9 cellular contexts compared by ENCODE assay signal in the genomic region with DNA sequence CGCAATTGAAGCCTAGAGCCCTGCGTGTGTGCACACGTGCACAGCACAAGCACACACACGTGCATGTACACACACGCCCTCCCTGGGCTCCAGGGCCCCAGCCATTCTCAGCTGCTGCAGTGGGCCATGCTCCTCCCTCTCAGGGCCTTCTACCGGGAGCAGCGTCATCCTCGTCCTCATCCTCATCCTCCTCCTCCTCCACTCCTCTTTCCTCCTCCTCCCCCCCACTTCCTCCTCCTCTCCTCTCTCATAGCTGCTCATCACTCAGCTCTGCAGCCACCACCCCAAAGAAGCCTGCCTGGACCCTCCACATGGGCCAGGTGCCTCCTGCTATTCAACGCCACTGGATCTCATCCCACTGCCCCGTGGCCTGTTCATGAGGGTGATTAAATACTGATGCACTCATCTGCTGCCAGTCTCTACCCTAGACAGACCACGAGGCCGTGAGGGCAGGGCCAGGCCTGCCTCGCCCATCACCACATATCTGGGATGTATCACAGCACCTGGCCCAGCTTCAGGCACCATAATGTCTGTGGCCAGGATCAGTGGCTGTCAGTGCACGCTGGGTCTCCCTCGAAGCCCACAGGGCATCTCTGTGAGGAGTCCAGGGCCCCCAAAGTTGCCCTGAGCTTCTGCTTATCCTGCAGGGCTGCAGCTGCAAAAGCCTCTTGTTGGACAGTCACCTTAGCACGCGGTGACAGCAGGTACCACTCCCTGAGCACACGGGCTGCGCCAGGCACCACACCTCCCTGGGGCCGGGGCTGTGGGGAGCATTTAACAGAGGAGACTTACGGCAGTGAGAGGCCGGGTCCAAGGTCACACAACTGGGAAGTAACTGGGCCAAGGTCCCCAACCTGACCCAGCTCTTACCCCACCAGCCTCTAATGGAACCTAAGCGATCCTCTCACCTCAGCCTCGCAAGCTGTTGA. TPM values are rescaled to one million over a fixed set of nuclear protein-coding genes. Genes with fewer than 3 reads are reported as not detected.
DNase-seq lines count a peak whose midpoint lies in the region; ATAC-seq and TF ChIP-seq lines count a peak whose summit lies in the region.
"Had no signal": no experiment of that assay in that cellular context is flagged by ENCODE, and none has a peak within 500 bp of the region (broad histone marks: within the 10 kb centered on the region; RNA-seq: fewer than 3 reads in every experiment).

No MANE protein-coding gene starts in this region.

- POLR2A ChIA-PET in OCI-LY7 (lab: Charles Lee) = interaction anchor here (1.5 to 1.9 kb wide), 2 partner anchors 10 to 11 kb away, joined by 6 to 11 read pairs; no protein-coding TSS in a partner anchor

- H3K27ac ChIP-seq in OCI-LY7 (ENCODE audit: low read depth, low read length, poor library complexity, severe bottlenecking) (peak overlapping the region; percentile 98), caudate nucleus (ENCODE audit: low read depth, low read length) (peak overlapping the region; percentile 68), coronary artery (no peak overlapping the region), GM23248 (no peak overlapping the region)

- in situ Hi-C loops in GM23248 (cut with MboI) = no loop called here

- BruUV-seq in OCI-LY7 (replicated peaks; lab: Mats Ljungman, UMichigan) = no TSS peak

- H3K4me3 Mint-ChIP-seq in naive B cell = peak overlapping the region in 7 of 8 donors; percentile 32 to 92 (median 43)

- H3K27me3 ChIP-seq in GM23248 (replicated peaks; ENCODE audit: insufficient read depth) = no peaks in the 10 kb centered on the region

- TF ChIP-seq CTCF in OCI-LY7 (conservative IDR thresholded peaks at IDR 0.05; ENCODE audit: low read length) = no peak
- no peak for TF ChIP-seq CTCF in coronary artery (IDR thresholded peaks at IDR 0.05)

- H3K9me3 ChIP-seq in OCI-LY7 (ENCODE audit: low read length) = no peaks in the 10 kb centered on the region
- no peaks in the 10 kb centered on the region for H3K9me3 ChIP-seq in GM23248 (ENCODE audit: low read depth)

- intact Hi-C loops in OCI-LY7 (cut with micrococcal nuclease; ENCODE audit: unreplicated experiment) = no loop called here

- H3K9me3 Mint-ChIP-seq in naive B cell = no peaks in the 10 kb centered on the region

- H3K9me2 ChIP-seq in OCI-LY7 (ENCODE audit: insufficient read depth, low read length) (no peaks in the 10 kb centered on the region), GM23248 (ENCODE audit: insufficient read depth) (no peaks in the 10 kb centered on the region)

- WGBS in GM23248 (ENCODE audit: low coverage in 1 of 2, low lambda C conversion rate in 2 of 2, missing lambda C conversion rate in 2 of 2), 2 experiments = 83 to 84% methylated on average over 24 of the region's 24 CpGs

- H3K36me3 ChIP-seq in OCI-LY7 (ENCODE audit: insufficient read depth, low read length) = peaks cover 44% of the 10 kb centered on the region
- no peaks in the 10 kb centered on the region for H3K36me3 ChIP-seq in GM23248 (ENCODE audit: low read depth)

- peaks cover 95% of the 10 kb centered on the region for H3K79me2 ChIP-seq in OCI-LY7 (ENCODE audit: insufficient read depth, low read depth, low read length)
- H3K79me2 ChIP-seq in GM23248 (ENCODE audit: insufficient read depth) = no peaks in the 10 kb centered on the region

- DNase-seq in AG08395 (ENCODE audit: low spot score) = peak; percentile 35
- no peak for DNase-seq in OCI-LY7 (ENCODE audit: low spot score)
- DNase-seq in caudate nucleus (lab: John Stamatoyannopoulos, UW) = peak in 12 of 61 donors; percentile 25 to 81 (median 40)
- no peak for DNase-seq in naive B cell
- no peak for DNase-seq in coronary artery (ENCODE audit: low spot score)
- no peak for DNase-seq in GM23248
- DNase-seq: C1 segment of cervical spinal cord had no signal

- ATAC-seq in naive B cell (ENCODE audit: low read depth in 2 of 2) = no peak
- ATAC-seq in HG02870 (IDR thresholded peaks at IDR 0.05; ENCODE audit: unreplicated experiment) = no peak
- ATAC-seq in HG02981 (IDR thresholded peaks at IDR 0.05; ENCODE audit: unreplicated experiment) = no peak

- H3K4me1 Mint-ChIP-seq in naive B cell = peaks cover 45 to 94% (median 64%) of the 10 kb centered on the region in 3 donors

- no peaks in the 10 kb centered on the region for H4K20me1 ChIP-seq in OCI-LY7 (ENCODE audit: insufficient read depth, low read length)
- no peaks in the 10 kb centered on the region for H4K20me1 ChIP-seq in GM23248 (ENCODE audit: insufficient read depth)

- H3K36me3 Mint-ChIP-seq in naive B cell = peaks cover 0 to 7% of the 10 kb centered on the region in 2 donors

- no peak overlapping the region for H3K9ac ChIP-seq in GM23248

- H3K27ac Mint-ChIP-seq in naive B cell = peak overlapping the region; percentile 47 to 95 (median 70)

- no peak overlapping the region for H2AFZ ChIP-seq in OCI-LY7 (ENCODE audit: low read length)
- no peak overlapping the region for H2AFZ ChIP-seq in GM23248

- H3K4me2 ChIP-seq in OCI-LY7 (ENCODE audit: low read length) (peak overlapping the region; percentile 35), GM23248 (ENCODE audit: unreplicated experiment) (no peak overlapping the region)

- CTCF ChIA-PET in OCI-LY7 (lab: Charles Lee; ENCODE audit: unreplicated experiment) = interaction anchor here (0.9 kb wide), 1 partner anchor 9 kb away, joined by 3 read pairs; no protein-coding TSS in a partner anchor

- H3K4me1 ChIP-seq in OCI-LY7 (ENCODE audit: insufficient read depth, low read length, poor library complexity, severe bottlenecking) (peaks cover 100% of the 10 kb centered on the region), GM23248 (ENCODE audit: insufficient read depth) (no peaks in the 10 kb centered on the region)

- H3K27me3 Mint-ChIP-seq in naive B cell = no peaks in the 10 kb centered on the region

- H3K4me3 ChIP-seq in OCI-LY7 (ENCODE audit: low read depth, low read length, poor library complexity, severe bottlenecking) = no peak overlapping the region
- no peak overlapping the region for H3K4me3 ChIP-seq in coronary artery
- H3K4me3 ChIP-seq in GM23248 = no peak overlapping the region

- no peaks in the 10 kb centered on the region for H3F3A ChIP-seq in GM23248 (ENCODE audit: insufficient read depth)

RNA-seq across cellular contexts. Expression of a gene that starts 9.7 kb away (rescaled TPM):
- 17.8 and 25.0 TPM in 2 replicates for total RNA-seq in OCI-LY7 (2014; rRNA removed; shearing (Covaris generic))
- total RNA-seq in OCI-LY7 (2022) = 35.0 and 38.4 TPM in 2 replicates
- 10 to 100 TPM in 4 of 6 donors, 1 to 10 TPM in 2; 5.2 to 18.3 (median 11.6) TPM for polyA plus RNA-seq in naive B cell (ENCODE audit: low read depth in 6 of 6)
- total RNA-seq in GM23248 (2014; rRNA removed; shearing (Covaris generic)) = 0.38 and 1.1 TPM in 2 replicates
- 0.23 and 0.29 TPM in 2 replicates for polyA plus RNA-seq in GM23248 (2016; fragmentation: Nextera tagmentation; extraction: Ambion mirVana)

RNA-seq across cellular contexts. Expression of a gene that starts 23.0 kb away (rescaled TPM):
- total RNA-seq in OCI-LY7 (2014; rRNA removed; shearing (Covaris generic)) = 0.16 and 0.46 TPM in 2 replicates
- 0.11 and 0.28 TPM in 2 replicates for total RNA-seq in OCI-LY7 (2022)
- polyA plus RNA-seq in naive B cell (ENCODE audit: low read depth in 6 of 6) (1 to 10 TPM in 3 of 6 donors, under 1 TPM in 2, not detected in 1; 0.78 to 2.0 (median 1.2) TPM), GM23248 (2016; fragmentation: Nextera tagmentation; extraction: Ambion mirVana) (0.65 and 0.67 TPM in 2 replicates)
- total RNA-seq in GM23248 (2014; rRNA removed; shearing (Covaris generic)) = 0.13 and 0.32 TPM in 2 replicates

Comparison
In these comparisons a context has a peak if more than half of its experiments do, and no peak if none do; other contexts are left out.
1. H3K27ac ChIP-seq: peak in OCI-LY7 (single experiment) and caudate nucleus (single experiment); none in coronary artery (0 of 2) and GM23248 (single experiment).